In genomic region chr2:237524631-237525030, GRCh38 we compare ENCODE assay signal across 29 cellular contexts. TPM values are rescaled to one million over a fixed set of nuclear protein-coding genes. Genes with fewer than 3 reads are reported as not detected.
A peak's percentile ranks its signal among the peaks of the same experiment; 100 is the strongest.
DNase-seq lines count a peak whose midpoint lies in the region; ATAC-seq, FAIRE-seq and TF ChIP-seq lines count a peak whose summit lies in the region.
"Had no signal": no experiment of that assay in that cellular context is flagged by ENCODE, and none has a peak within 500 bp of the region (broad histone marks: within the 10 kb centered on the region; RNA-seq: fewer than 3 reads in every experiment).

No MANE protein-coding gene starts in this region.

- BruUV-seq in HepG2 (replicated peaks; lab: Mats Ljungman, UMichigan): no TSS peak

- H3K79me2 ChIP-seq in HepG2 (ENCODE audit: insufficient read depth, low read length): no peaks in the 10 kb centered on the region

- no peaks in the 10 kb centered on the region for H3K36me3 ChIP-seq in Peyer's patch
- H3K36me3 ChIP-seq in body of pancreas (replicated peaks in 1 of 2; ENCODE audit: insufficient read depth in 1 of 2, low read depth in 2 of 2): no peaks in the 10 kb centered on the region
- no peaks in the 10 kb centered on the region for H3K36me3 ChIP-seq in HepG2 (replicated peaks in 1 of 2; ENCODE audit: control insufficient read depth in 1 of 2, insufficient read depth in 2 of 2, low read length in 2 of 2)
- no peaks in the 10 kb centered on the region for H3K36me3 ChIP-seq in pancreas
- H3K36me3 ChIP-seq: SJSA1 had no signal

- H3K4me1 ChIP-seq in Peyer's patch: peaks cover 0 to 3% (median 1%) of the 10 kb centered on the region in 4 donors
- no peaks in the 10 kb centered on the region for H3K4me1 ChIP-seq in body of pancreas
- peaks cover 9% of the 10 kb centered on the region for H3K4me1 ChIP-seq in HepG2 (ENCODE audit: insufficient read depth, low read length)
- H3K4me1 ChIP-seq in pancreas: no peaks in the 10 kb centered on the region
- H3K4me1 ChIP-seq: Caco-2, SJSA1 had no signal

- TF ChIP-seq EP300 in HepG2 (IDR thresholded peaks at IDR 0.05; ENCODE audit: low read depth in 2 of 2, low read length in 2 of 2) (no peak), HepG2 (CRISPR knock-in tag; IDR thresholded peaks at IDR 0.05; ENCODE audit: borderline replicate concordance) (no peak)

- no peak overlapping the region for H2AFZ ChIP-seq in HepG2 (ENCODE audit: low read length)

- POLR2A ChIA-PET in HepG2 (lab: Yijun Ruan, JAX): no interaction called here
- POLR2A ChIA-PET in activated CD4-positive, alpha-beta T cell treated with anti-CD3 and anti-CD28 coated beads, Interleukin-2, amount 10 ng/mL, durations not matched to agents 7 days and 5 days (lab: Charles Lee): no interaction called here

- H3K9me3 ChIP-seq in Peyer's patch: no peaks in the 10 kb centered on the region
- no peaks in the 10 kb centered on the region for H3K9me3 ChIP-seq in body of pancreas
- H3K9me3 ChIP-seq in HepG2 (ENCODE audit: low read length): no peaks in the 10 kb centered on the region
- no peaks in the 10 kb centered on the region for H3K9me3 ChIP-seq in pancreas
- H3K9me3 ChIP-seq: Caco-2, SJSA1 had no signal

- TF ChIP-seq CTCF in Peyer's patch (IDR thresholded peaks at IDR 0.05): no peak
- TF ChIP-seq CTCF in body of pancreas (IDR thresholded peaks at IDR 0.05): no peak
- no peak for TF ChIP-seq CTCF in HepG2 (CRISPR knock-in tag; IDR thresholded peaks at IDR 0.05)
- TF ChIP-seq CTCF in pancreas (IDR thresholded peaks at IDR 0.05): no peak
- TF ChIP-seq CTCF in omental fat pad (IDR thresholded peaks at IDR 0.05): no peak

- H3K9ac ChIP-seq in HepG2 (ENCODE audit: insufficient read depth, low read depth, low read length): no peak overlapping the region

- no peaks in the 10 kb centered on the region for H3K9me3 Mint-ChIP-seq in activated CD4-positive, alpha-beta T cell treated with anti-CD3 and anti-CD28 coated beads, Interleukin-2, amount 10 ng/mL, durations not matched to agents 7 days and 5 days
- H3K9me3 Mint-ChIP-seq: CD8-positive, alpha-beta T cell had no signal

- FAIRE-seq in HepG2 (lab: Jason Lieb, UNC) (peak; percentile 53), pancreas (lab: Jason Lieb, UNC) (no peak)
- FAIRE-seq: GM12891, H54 had no signal

- H3K4me2 ChIP-seq in HepG2 (ENCODE audit: low read depth, low read length): peak overlapping the region; percentile 43

- H3K4me3 ChIP-seq in Peyer's patch (no peak overlapping the region), body of pancreas (no peak overlapping the region), HepG2 (replicated peaks in 1 of 3; ENCODE audit: insufficient read depth in 1 of 3, low read depth in 2 of 3, low read length in 3 of 3) (no peak overlapping the region), pancreas (no peak overlapping the region)
- H3K4me3 ChIP-seq: SJSA1 had no signal

- peak in 2 of 3 donors; percentile 69 to 71 for DNase-seq in Peyer's patch
- peak; percentile 30 to 77 (median 62) for DNase-seq in body of pancreas
- DNase-seq in HepG2 (ENCODE audit: low spot score): peak; percentile 54
- DNase-seq in pancreas: peak in 4 of 6 donors; percentile 46 to 72 (median 60)
- DNase-seq in DMS114 treated with DMSO at 0.1 percent for 48 hours (lab: John Stamatoyannopoulos, UW; ENCODE audit: unreplicated experiment): no peak
- no peak for DNase-seq in omental fat pad (ENCODE audit: low spot score)
- DNase-seq in activated CD4-positive, alpha-beta T cell treated with anti-CD3 and anti-CD28 coated beads, Interleukin-2, amount 10 ng/mL, durations not matched to agents 7 days and 5 days: no peak
- DNase-seq: Caco-2; CD8-positive, alpha-beta T cell; DMS79; GF-D8; Karpas-422; NCI-H1092 treated with DMSO at 0.1 percent for 48 hours; NCI-H1436; NCI-H187 treated with DMSO at 0.1 percent for 48 hours; NCI-H2171 treated with DMSO at 0.1 percent for 48 hours; NCI-H345; NCI-H510A treated with DMSO at 0.1 percent for 48 hours; NCI-H748 treated with DMSO at 0.1 percent for 48 hours; PC-3; Right ventricle myocardium superior had no signal

- intact Hi-C loops in body of pancreas (cut with DNase I): no loop called here
- intact Hi-C loops in HepG2 (cut with micrococcal nuclease; ENCODE audit: unreplicated experiment): no loop called here
- intact Hi-C loops in pancreas (cut with DNase I): no loop called here

- no peaks in the 10 kb centered on the region for H3K36me3 Mint-ChIP-seq in activated CD4-positive, alpha-beta T cell treated with anti-CD3 and anti-CD28 coated beads, Interleukin-2, amount 10 ng/mL, durations not matched to agents 7 days and 5 days (ENCODE audit: low read depth)
- H3K36me3 Mint-ChIP-seq: CD8-positive, alpha-beta T cell had no signal

- no peaks in the 10 kb centered on the region for H3K4me1 Mint-ChIP-seq in activated CD4-positive, alpha-beta T cell treated with anti-CD3 and anti-CD28 coated beads, Interleukin-2, amount 10 ng/mL, durations not matched to agents 7 days and 5 days

- TF ChIP-seq POLR2A in Peyer's patch (IDR thresholded peaks at IDR 0.05) (no peak), body of pancreas (IDR thresholded peaks at IDR 0.05) (no peak), HepG2 (IDR thresholded peaks at IDR 0.05; ENCODE audit: insufficient read depth in 1 of 2, low read depth in 2 of 2, low read length in 2 of 2) (no peak)

- no peaks in the 10 kb centered on the region for H3K27me3 ChIP-seq in Peyer's patch
- H3K27me3 ChIP-seq in body of pancreas: no peaks in the 10 kb centered on the region
- peaks cover under 1 to 25% of the 10 kb centered on the region in 2 experiments; a peak in 3 of 5 replicates for H3K27me3 ChIP-seq in HepG2 (ENCODE audit: control insufficient read depth in 1 of 2, insufficient read depth in 2 of 2, low read length in 2 of 2)
- no peaks in the 10 kb centered on the region for H3K27me3 ChIP-seq in pancreas
- H3K27me3 ChIP-seq: SJSA1 had no signal

- CTCF ChIA-PET in HepG2 (lab: Yijun Ruan, JAX; ENCODE audit: low intra/inter-chr PET ratio, low total read pairs): no interaction called here
- CTCF ChIA-PET in activated CD4-positive, alpha-beta T cell treated with anti-CD3 and anti-CD28 coated beads, Interleukin-2, amount 10 ng/mL, durations not matched to agents 7 days and 5 days (lab: Charles Lee): no interaction called here

- peak overlapping the region in 1 of 4 donors; percentile 22 for H3K27ac ChIP-seq in Peyer's patch
- H3K27ac ChIP-seq in body of pancreas: no peak overlapping the region
- no peak overlapping the region for H3K27ac ChIP-seq in HepG2 (ENCODE audit: extremely low read length, insufficient read depth, low read length)
- H3K27ac ChIP-seq in pancreas: no peak overlapping the region
- H3K27ac ChIP-seq: C4-2B, SJSA1 had no signal

- WGBS in body of pancreas, 2 donors: 30 to 50% methylated on average over 2 to 4 of the region's 6 CpGs
- 46% methylated on average over 2 of the region's 6 CpGs for WGBS in HepG2 (ENCODE audit: low lambda C conversion rate)
- 33 to 35% methylated on average over 6 of the region's 6 CpGs for WGBS in pancreas, 2 donors

- H3K27ac Mint-ChIP-seq in activated CD4-positive, alpha-beta T cell treated with anti-CD3 and anti-CD28 coated beads, Interleukin-2, amount 10 ng/mL, durations not matched to agents 7 days and 5 days: no peak overlapping the region
- H3K27ac Mint-ChIP-seq: CD8-positive, alpha-beta T cell had no signal

- ATAC-seq in body of pancreas (peak; percentile 21), HepG2 (peak; percentile 93), pancreas (peak; percentile 77 to 96 (median 88)), omental fat pad (ENCODE audit: low FRiP score) (no peak), GM21381 (IDR thresholded peaks at IDR 0.05; ENCODE audit: unreplicated experiment) (no peak)
- ATAC-seq: CD8-positive, alpha-beta T cell had no signal

- no peak overlapping the region for H3K4me3 Mint-ChIP-seq in activated CD4-positive, alpha-beta T cell treated with anti-CD3 and anti-CD28 coated beads, Interleukin-2, amount 10 ng/mL, durations not matched to agents 7 days and 5 days
- H3K4me3 Mint-ChIP-seq: CD8-positive, alpha-beta T cell had no signal

- no peaks in the 10 kb centered on the region for H3K27me3 Mint-ChIP-seq in activated CD4-positive, alpha-beta T cell treated with anti-CD3 and anti-CD28 coated beads, Interleukin-2, amount 10 ng/mL, durations not matched to agents 7 days and 5 days

- no peak for TF ChIP-seq RAD21 in HepG2 (CRISPR knock-in tag; IDR thresholded peaks at IDR 0.05)

- no peaks in the 10 kb centered on the region for H4K20me1 ChIP-seq in HepG2 (ENCODE audit: insufficient read depth, low read length)

- in situ Hi-C loops in HepG2 (cut with HindIII; ENCODE audit: extremely low pct_ligation_motif_present, low pct_unique_long_range_greater_than_20kb): no loop called here

RNA-seq across cellular contexts. Expression of gene MLPH, which starts 37.6 kb away (rescaled TPM):
- total RNA-seq in Peyer's patch: 100 to 1,000 TPM in 3 of 4 donors, 10 to 100 TPM in 1; 82.5 to 195 (median 116) TPM
- 10 to 100 TPM; 30.3 to 64.3 TPM for total RNA-seq in body of pancreas
- not detected in 2 replicates for total RNA-seq in HepG2 (2016; rRNA removed; fragmentation: Illumina TruSeq; extraction: Trizol)
- total RNA-seq in HepG2 (2016; cell fraction: cytosol; rRNA removed; fragmentation: Illumina TruSeq; extraction: Trizol; ENCODE audit: low read depth): not detected in 2 replicates
- total RNA-seq in HepG2 (2016; cell fraction: insoluble cytoplasmic fraction; rRNA removed; fragmentation: Illumina TruSeq; extraction: Trizol): not detected in 2 replicates
- total RNA-seq in HepG2 (2016; cell fraction: membrane; rRNA removed; fragmentation: Illumina TruSeq; extraction: Trizol): not detected in 2 replicates
- not detected in 2 replicates for total RNA-seq in HepG2 (2016; cell fraction: nucleus; rRNA removed; fragmentation: Illumina TruSeq; extraction: Trizol)
- 0.12 and 0.27 TPM in 2 replicates for polyA plus RNA-seq in HepG2 (2011; rRNA removed)
- 0.10 TPM in 1 of 2 replicates, not detected in the other for polyA plus RNA-seq in HepG2 (2011; cell fraction: cytosol; rRNA removed)
- polyA plus RNA-seq in HepG2 (2011; cell fraction: nucleus; rRNA removed): 0.88 and 1.00 TPM in 2 replicates
- polyA plus RNA-seq in HepG2 (2012): 0.17 and 0.28 TPM in 2 replicates
- not detected in 2 replicates for polyA plus RNA-seq in HepG2 (2016; cell fraction: cytosol; fragmentation: Illumina TruSeq; extraction: Trizol; ENCODE audit: low read depth)
- not detected in 2 replicates for polyA plus RNA-seq in HepG2 (2016; cell fraction: insoluble cytoplasmic fraction; fragmentation: Illumina TruSeq; extraction: Trizol; ENCODE audit: low read depth)
- not detected in 2 replicates for polyA plus RNA-seq in HepG2 (2016; cell fraction: membrane; fragmentation: Illumina TruSeq; extraction: Trizol; ENCODE audit: low read depth)
- polyA plus RNA-seq in HepG2 (2016; cell fraction: nucleus; fragmentation: Illumina TruSeq; extraction: Trizol; ENCODE audit: insufficient read depth, low read depth): not detected in 2 replicates
- polyA minus RNA-seq in HepG2 (2011; rRNA and poly(A)+ RNA removed; ENCODE audit: low replicate concordance): 1.0 TPM in 1 of 2 replicates, not detected in the other
- polyA minus RNA-seq in HepG2 (2011; cell fraction: cytosol; rRNA and poly(A)+ RNA removed): not detected in 2 replicates
- polyA minus RNA-seq in HepG2 (2011; cell fraction: nucleus; rRNA and poly(A)+ RNA removed): not detected in 2 replicates
- total RNA-seq in pancreas: 10 to 100 TPM in 5 of 6 donors, 1 to 10 TPM in 1; 6.2 to 25.3 (median 13.1) TPM
- polyA plus RNA-seq in pancreas: 10 to 100 TPM; 28.1 to 45.2 TPM
- total RNA-seq in omental fat pad: 10 to 100 TPM in 1 of 4 donors, 1 to 10 TPM in 3; 3.8 to 23.6 (median 6.4) TPM
- total RNA-seq in activated CD4-positive, alpha-beta T cell treated with anti-CD3 and anti-CD28 coated beads, Interleukin-2, amount 10 ng/mL, durations not matched to agents 7 days and 5 days: not detected
- total RNA-seq: A673; Caco-2; CD8-positive, alpha-beta T cell had no signal

RNA-seq across cellular contexts. Expression of gene PRLH, which starts 41.7 kb away (rescaled TPM):
- not detected for total RNA-seq in Peyer's patch
- not detected for total RNA-seq in body of pancreas
- total RNA-seq in HepG2 (2016; rRNA removed; fragmentation: Illumina TruSeq; extraction: Trizol): not detected in 2 replicates
- not detected in 2 replicates for total RNA-seq in HepG2 (2016; cell fraction: cytosol; rRNA removed; fragmentation: Illumina TruSeq; extraction: Trizol; ENCODE audit: low read depth)
- total RNA-seq in HepG2 (2016; cell fraction: insoluble cytoplasmic fraction; rRNA removed; fragmentation: Illumina TruSeq; extraction: Trizol): not detected in 2 replicates
- total RNA-seq in HepG2 (2016; cell fraction: membrane; rRNA removed; fragmentation: Illumina TruSeq; extraction: Trizol): not detected in 2 replicates
- total RNA-seq in HepG2 (2016; cell fraction: nucleus; rRNA removed; fragmentation: Illumina TruSeq; extraction: Trizol): not detected in 2 replicates
- not detected in 2 replicates for polyA plus RNA-seq in HepG2 (2011; rRNA removed)
- polyA plus RNA-seq in HepG2 (2011; cell fraction: cytosol; rRNA removed): not detected in 2 replicates
- not detected in 2 replicates for polyA plus RNA-seq in HepG2 (2011; cell fraction: nucleus; rRNA removed)
- polyA plus RNA-seq in HepG2 (2012): not detected in 2 replicates
- polyA plus RNA-seq in HepG2 (2016; cell fraction: cytosol; fragmentation: Illumina TruSeq; extraction: Trizol; ENCODE audit: low read depth): not detected in 2 replicates
- polyA plus RNA-seq in HepG2 (2016; cell fraction: insoluble cytoplasmic fraction; fragmentation: Illumina TruSeq; extraction: Trizol; ENCODE audit: low read depth): not detected in 2 replicates
- not detected in 2 replicates for polyA plus RNA-seq in HepG2 (2016; cell fraction: membrane; fragmentation: Illumina TruSeq; extraction: Trizol; ENCODE audit: low read depth)
- polyA plus RNA-seq in HepG2 (2016; cell fraction: nucleus; fragmentation: Illumina TruSeq; extraction: Trizol; ENCODE audit: insufficient read depth, low read depth): not detected in 2 replicates
- polyA minus RNA-seq in HepG2 (2011; rRNA and poly(A)+ RNA removed; ENCODE audit: low replicate concordance): not detected in 2 replicates
- polyA minus RNA-seq in HepG2 (2011; cell fraction: cytosol; rRNA and poly(A)+ RNA removed): not detected in 2 replicates
- not detected in 2 replicates for polyA minus RNA-seq in HepG2 (2011; cell fraction: nucleus; rRNA and poly(A)+ RNA removed)
- total RNA-seq in pancreas: not detected
- polyA plus RNA-seq in pancreas: not detected
- total RNA-seq in omental fat pad: not detected
- not detected for total RNA-seq in activated CD4-positive, alpha-beta T cell treated with anti-CD3 and anti-CD28 coated beads, Interleukin-2, amount 10 ng/mL, durations not matched to agents 7 days and 5 days
- total RNA-seq: A673; Caco-2; CD8-positive, alpha-beta T cell; HT-29; PC-3; Right ventricle myocardium superior; RPMI7951; SJSA1 had no signal

Comparison
In these comparisons a context has a peak if more than half of its experiments do, and no peak if none do; other contexts are left out.
1. DNase-seq: peak in Peyer's patch (2 of 3), body of pancreas (4 of 4), HepG2 (single experiment) and pancreas (4 of 6); none in DMS114 treated with DMSO at 0.1 percent for 48 hours (single experiment), omental fat pad (single experiment) and activated CD4-positive, alpha-beta T cell treated with anti-CD3 and anti-CD28 coated beads, Interleukin-2, amount 10 ng/mL, durations not matched to agents 7 days and 5 days (single experiment).
2. ATAC-seq: peak in body of pancreas (single experiment), HepG2 (single experiment) and pancreas (4 of 4); none in omental fat pad (single experiment) and GM21381 (single experiment).